20 cellular contexts compared by ENCODE assay signal in genomic region chr5:133652951-133653601, GRCh38. TPM values are rescaled to one million over a fixed set of nuclear protein-coding genes. Genes with fewer than 3 reads are reported as not detected.
"Had no signal": no experiment of that assay in that cellular context is flagged by ENCODE, and none has a peak within 500 bp of the region (broad histone marks: within the 10 kb centered on the region; RNA-seq: fewer than 3 reads in every experiment).

No MANE protein-coding gene starts in this region.

- FAIRE-seq: endothelial cell of umbilical vein had no signal

- H3K27ac ChIP-seq: coronary artery, hepatocyte, neutrophil, psoas muscle, right lobe of liver, tibial artery, upper lobe of right lung had no signal

- H3K9me3 ChIP-seq: esophagus squamous epithelium, mucosa of descending colon, neutrophil, psoas muscle, right lobe of liver, tibial artery, upper lobe of right lung had no signal

- H3K4me1 ChIP-seq: psoas muscle, right lobe of liver, tibial artery, upper lobe of right lung had no signal

- ATAC-seq: mucosa of descending colon; naive thymus-derived CD8-positive, alpha-beta T cell; psoas muscle; right lobe of liver; stimulated activated effector memory CD8-positive, alpha-beta T cell treated with anti-CD3 and anti-CD28 coated beads, Interleukin-12 subunit alpha, Interleukin-12 subunit beta, amount 100 ng/mL, for 72 hours; upper lobe of right lung had no signal

- H3K79me2 ChIP-seq: hepatocyte had no signal

- H3K4me3 ChIP-seq: coronary artery, esophagus squamous epithelium, hepatocyte, mucosa of descending colon, psoas muscle, right lobe of liver, tibial artery, upper lobe of right lung had no signal

- H2AFZ ChIP-seq: hepatocyte had no signal

- H3K4me2 ChIP-seq: hepatocyte had no signal

- DNase-seq: effector CD4-positive, alpha-beta T cell; endodermal cell; esophagus squamous epithelium; foreskin fibroblast; mucosa of descending colon; naive thymus-derived CD8-positive, alpha-beta T cell; psoas muscle; right lobe of liver; stimulated activated CD4-positive, alpha-beta T cell treated with anti-CD3 and anti-CD28 coated beads, Interleukin-4, amount 100 ng/mL, for 1 hour; stimulated activated CD8-positive, alpha-beta memory T cell treated with anti-CD3 and anti-CD28 coated beads, Interleukin-4, amount 100 ng/mL, for 48 hours; tibial artery; upper lobe of right lung had no signal

- H3K36me3 ChIP-seq: esophagus squamous epithelium, neutrophil, right lobe of liver, tibial artery, upper lobe of right lung had no signal

- H3K27me3 ChIP-seq: esophagus squamous epithelium, hepatocyte, right lobe of liver had no signal

RNA-seq across cellular contexts. Expression of gene FSTL4, which starts 40.7 kb away (rescaled TPM):
- total RNA-seq: endothelial cell of umbilical vein, kidney epithelial cell, liver, osteoblast had no signal
- polyA plus RNA-seq: naive thymus-derived CD8-positive, alpha-beta T cell had no signal
